In the genomic region with DNA sequence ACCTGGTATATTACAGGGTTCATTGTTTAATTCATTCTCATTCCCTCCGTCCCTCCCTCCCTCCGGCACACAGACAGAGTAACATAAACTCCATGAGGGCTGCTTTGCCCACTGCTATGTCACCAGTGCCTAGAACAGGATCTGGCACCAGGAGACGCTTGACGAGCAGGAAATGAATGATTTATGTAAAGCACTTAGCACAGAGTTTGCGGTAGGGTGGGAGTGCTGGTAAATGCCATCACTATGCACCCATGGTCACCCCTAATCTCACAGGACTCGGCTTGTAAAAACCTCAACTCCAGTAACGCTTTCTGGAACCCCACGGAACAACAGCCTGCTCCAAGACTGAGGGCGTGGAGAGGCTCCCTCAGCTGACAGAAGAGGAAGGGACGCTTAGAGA, we compare ENCODE assay signal across 1 cellular context.
TF ChIP-seq lines count a peak whose summit lies in the region.

No MANE protein-coding gene starts in this region.

TF ChIP-seq in GM23338, 12 proteins besides CTCF, POLR2A, EP300 and RAD21 (continued from another document):
- TF ChIP-seq, protein P1, sequence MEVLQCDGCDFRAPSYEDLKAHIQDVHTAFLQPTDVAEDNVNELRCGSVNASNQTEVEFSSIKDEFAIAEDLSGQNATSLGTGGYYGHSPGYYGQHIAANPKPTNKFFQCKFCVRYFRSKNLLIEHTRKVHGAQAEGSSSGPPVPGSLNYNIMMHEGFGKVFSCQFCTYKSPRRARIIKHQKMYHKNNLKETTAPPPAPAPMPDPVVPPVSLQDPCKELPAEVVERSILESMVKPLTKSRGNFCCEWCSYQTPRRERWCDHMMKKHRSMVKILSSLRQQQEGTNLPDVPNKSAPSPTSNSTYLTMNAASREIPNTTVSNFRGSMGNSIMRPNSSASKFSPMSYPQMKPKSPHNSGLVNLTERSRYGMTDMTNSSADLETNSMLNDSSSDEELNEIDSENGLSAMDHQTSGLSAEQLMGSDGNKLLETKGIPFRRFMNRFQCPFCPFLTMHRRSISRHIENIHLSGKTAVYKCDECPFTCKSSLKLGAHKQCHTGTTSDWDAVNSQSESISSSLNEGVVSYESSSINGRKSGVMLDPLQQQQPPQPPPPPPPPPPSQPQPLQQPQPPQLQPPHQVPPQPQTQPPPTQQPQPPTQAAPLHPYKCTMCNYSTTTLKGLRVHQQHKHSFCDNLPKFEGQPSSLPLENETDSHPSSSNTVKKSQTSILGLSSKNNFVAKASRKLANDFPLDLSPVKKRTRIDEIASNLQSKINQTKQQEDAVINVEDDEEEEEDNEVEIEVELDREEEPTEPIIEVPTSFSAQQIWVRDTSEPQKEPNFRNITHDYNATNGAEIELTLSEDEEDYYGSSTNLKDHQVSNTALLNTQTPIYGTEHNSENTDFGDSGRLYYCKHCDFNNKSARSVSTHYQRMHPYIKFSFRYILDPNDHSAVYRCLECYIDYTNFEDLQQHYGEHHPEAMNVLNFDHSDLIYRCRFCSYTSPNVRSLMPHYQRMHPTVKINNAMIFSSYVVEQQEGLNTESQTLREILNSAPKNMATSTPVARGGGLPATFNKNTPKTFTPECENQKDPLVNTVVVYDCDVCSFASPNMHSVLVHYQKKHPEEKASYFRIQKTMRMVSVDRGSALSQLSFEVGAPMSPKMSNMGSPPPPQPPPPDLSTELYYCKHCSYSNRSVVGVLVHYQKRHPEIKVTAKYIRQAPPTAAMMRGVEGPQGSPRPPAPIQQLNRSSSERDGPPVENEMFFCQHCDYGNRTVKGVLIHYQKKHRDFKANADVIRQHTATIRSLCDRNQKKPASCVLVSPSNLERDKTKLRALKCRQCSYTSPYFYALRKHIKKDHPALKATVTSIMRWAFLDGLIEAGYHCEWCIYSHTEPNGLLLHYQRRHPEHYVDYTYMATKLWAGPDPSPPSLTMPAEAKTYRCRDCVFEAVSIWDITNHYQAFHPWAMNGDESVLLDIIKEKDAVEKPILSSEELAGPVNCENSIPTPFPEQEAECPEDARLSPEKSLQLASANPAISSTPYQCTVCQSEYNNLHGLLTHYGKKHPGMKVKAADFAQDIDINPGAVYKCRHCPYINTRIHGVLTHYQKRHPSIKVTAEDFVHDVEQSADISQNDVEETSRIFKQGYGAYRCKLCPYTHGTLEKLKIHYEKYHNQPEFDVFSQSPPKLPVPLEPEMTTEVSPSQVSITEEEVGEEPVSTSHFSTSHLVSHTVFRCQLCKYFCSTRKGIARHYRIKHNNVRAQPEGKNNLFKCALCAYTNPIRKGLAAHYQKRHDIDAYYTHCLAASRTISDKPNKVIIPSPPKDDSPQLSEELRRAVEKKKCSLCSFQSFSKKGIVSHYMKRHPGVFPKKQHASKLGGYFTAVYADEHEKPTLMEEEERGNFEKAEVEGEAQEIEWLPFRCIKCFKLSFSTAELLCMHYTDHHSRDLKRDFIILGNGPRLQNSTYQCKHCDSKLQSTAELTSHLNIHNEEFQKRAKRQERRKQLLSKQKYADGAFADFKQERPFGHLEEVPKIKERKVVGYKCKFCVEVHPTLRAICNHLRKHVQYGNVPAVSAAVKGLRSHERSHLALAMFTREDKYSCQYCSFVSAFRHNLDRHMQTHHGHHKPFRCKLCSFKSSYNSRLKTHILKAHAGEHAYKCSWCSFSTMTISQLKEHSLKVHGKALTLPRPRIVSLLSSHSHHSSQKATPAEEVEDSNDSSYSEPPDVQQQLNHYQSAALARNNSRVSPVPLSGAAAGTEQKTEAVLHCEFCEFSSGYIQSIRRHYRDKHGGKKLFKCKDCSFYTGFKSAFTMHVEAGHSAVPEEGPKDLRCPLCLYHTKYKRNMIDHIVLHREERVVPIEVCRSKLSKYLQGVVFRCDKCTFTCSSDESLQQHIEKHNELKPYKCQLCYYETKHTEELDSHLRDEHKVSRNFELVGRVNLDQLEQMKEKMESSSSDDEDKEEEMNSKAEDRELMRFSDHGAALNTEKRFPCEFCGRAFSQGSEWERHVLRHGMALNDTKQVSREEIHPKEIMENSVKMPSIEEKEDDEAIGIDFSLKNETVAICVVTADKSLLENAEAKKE (CRISPR knock-in tag; IDR thresholded peaks at IDR 0.05): no peak
- TF ChIP-seq, protein P2, sequence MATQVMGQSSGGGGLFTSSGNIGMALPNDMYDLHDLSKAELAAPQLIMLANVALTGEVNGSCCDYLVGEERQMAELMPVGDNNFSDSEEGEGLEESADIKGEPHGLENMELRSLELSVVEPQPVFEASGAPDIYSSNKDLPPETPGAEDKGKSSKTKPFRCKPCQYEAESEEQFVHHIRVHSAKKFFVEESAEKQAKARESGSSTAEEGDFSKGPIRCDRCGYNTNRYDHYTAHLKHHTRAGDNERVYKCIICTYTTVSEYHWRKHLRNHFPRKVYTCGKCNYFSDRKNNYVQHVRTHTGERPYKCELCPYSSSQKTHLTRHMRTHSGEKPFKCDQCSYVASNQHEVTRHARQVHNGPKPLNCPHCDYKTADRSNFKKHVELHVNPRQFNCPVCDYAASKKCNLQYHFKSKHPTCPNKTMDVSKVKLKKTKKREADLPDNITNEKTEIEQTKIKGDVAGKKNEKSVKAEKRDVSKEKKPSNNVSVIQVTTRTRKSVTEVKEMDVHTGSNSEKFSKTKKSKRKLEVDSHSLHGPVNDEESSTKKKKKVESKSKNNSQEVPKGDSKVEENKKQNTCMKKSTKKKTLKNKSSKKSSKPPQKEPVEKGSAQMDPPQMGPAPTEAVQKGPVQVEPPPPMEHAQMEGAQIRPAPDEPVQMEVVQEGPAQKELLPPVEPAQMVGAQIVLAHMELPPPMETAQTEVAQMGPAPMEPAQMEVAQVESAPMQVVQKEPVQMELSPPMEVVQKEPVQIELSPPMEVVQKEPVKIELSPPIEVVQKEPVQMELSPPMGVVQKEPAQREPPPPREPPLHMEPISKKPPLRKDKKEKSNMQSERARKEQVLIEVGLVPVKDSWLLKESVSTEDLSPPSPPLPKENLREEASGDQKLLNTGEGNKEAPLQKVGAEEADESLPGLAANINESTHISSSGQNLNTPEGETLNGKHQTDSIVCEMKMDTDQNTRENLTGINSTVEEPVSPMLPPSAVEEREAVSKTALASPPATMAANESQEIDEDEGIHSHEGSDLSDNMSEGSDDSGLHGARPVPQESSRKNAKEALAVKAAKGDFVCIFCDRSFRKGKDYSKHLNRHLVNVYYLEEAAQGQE (IDR thresholded peaks at IDR 0.05; ENCODE audit: unreplicated experiment): no peak
- TF ChIP-seq ZNF331 (CRISPR knock-in tag; IDR thresholded peaks at IDR 0.05; ENCODE audit: low read depth) (no peak), NANOG (IDR thresholded peaks at IDR 0.05; ENCODE audit: borderline replicate concordance) (no peak), JUNB (IDR thresholded peaks at IDR 0.05; ENCODE audit: unreplicated experiment) (no peak), EZH2phosphoT487 (IDR thresholded peaks at IDR 0.05; ENCODE audit: unreplicated experiment) (no peak), CREB1 (CRISPR knock-in tag; IDR thresholded peaks at IDR 0.05; ENCODE audit: low read depth) (no peak), EZH2 (IDR thresholded peaks at IDR 0.05; ENCODE audit: low read depth, unreplicated experiment) (no peak), ZNF114 (CRISPR knock-in tag; IDR thresholded peaks at IDR 0.05) (no peak), POLR2AphosphoS5 (IDR thresholded peaks at IDR 0.05; ENCODE audit: low read depth) (no peak)
- TF ChIP-seq, protein P3, sequence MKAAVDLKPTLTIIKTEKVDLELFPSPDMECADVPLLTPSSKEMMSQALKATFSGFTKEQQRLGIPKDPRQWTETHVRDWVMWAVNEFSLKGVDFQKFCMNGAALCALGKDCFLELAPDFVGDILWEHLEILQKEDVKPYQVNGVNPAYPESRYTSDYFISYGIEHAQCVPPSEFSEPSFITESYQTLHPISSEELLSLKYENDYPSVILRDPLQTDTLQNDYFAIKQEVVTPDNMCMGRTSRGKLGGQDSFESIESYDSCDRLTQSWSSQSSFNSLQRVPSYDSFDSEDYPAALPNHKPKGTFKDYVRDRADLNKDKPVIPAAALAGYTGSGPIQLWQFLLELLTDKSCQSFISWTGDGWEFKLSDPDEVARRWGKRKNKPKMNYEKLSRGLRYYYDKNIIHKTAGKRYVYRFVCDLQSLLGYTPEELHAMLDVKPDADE (IDR thresholded peaks at IDR 0.05): no peak
